Comparison of ENCODE assay signal across 8 cellular contexts in the genomic region with DNA sequence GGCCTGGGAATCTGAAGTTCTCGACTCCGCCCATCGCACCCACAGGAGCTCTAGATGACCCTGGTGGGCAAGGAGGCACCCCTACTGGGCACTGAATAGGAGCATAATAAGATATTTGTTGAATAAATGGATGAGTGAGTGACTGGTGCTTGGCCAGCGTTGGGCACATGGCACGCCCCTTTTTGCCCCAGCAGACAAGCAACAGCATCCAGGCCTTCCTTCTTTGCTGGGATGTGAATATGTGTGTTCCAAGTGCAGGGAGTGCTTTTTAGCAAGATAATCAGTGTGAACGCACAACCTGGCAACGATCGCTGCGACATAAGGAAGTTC. TPM values are rescaled to one million over a fixed set of nuclear protein-coding genes. Genes with fewer than 3 reads are reported as not detected.
DNase-seq lines count a peak whose midpoint lies in the region; ATAC-seq and TF ChIP-seq lines count a peak whose summit lies in the region.

No MANE protein-coding gene starts in this region.

- TF ChIP-seq POLR2A in HCT116 (IDR thresholded peaks at IDR 0.05; ENCODE audit: borderline replicate concordance, extremely low read depth, insufficient read depth, insufficient read length) = no peak

- peak overlapping the region; percentile 88 to 98 for H3K27ac Mint-ChIP-seq in natural killer cell treated with Interleukin-12 subunit alpha and Interleukin-12 subunit beta and Interleukin-15 and Interleukin-18, amount 100 ng/mL, for 72 hours

- H3K9me2 ChIP-seq in HCT116 (ENCODE audit: insufficient read depth) = no peaks in the 10 kb centered on the region

- no TSS peak for BruUV-seq in HCT116 (replicated peaks; lab: Mats Ljungman, UMichigan)

- H3K9me3 ChIP-seq in HCT116 (ENCODE audit: control insufficient read depth in 1 of 2, insufficient read depth in 1 of 2, low read depth in 1 of 2, low read length in 2 of 2) (no peaks in the 10 kb centered on the region), ectodermal cell (ENCODE audit: control insufficient read depth, low read length) (no peaks in the 10 kb centered on the region)

- TF ChIP-seq CTCF in HCT116 (IDR thresholded peaks at IDR 0.05 in 2 of 3, conservative IDR thresholded peaks at IDR 0.05 in 1 of 3; ENCODE audit: borderline replicate concordance in 1 of 3, insufficient read depth in 1 of 3, low read depth in 2 of 3, low read length in 2 of 3) = no peak

- H4K20me1 ChIP-seq in HCT116 (ENCODE audit: insufficient read depth) = peaks cover 6% of the 10 kb centered on the region; the same call in 1 of the 2 replicates

- H3K4me1 ChIP-seq in HCT116 (ENCODE audit: control insufficient read depth in 1 of 2, insufficient read depth in 2 of 2, low read length in 2 of 2) (peaks cover 13 to 19% of the 10 kb centered on the region in 2 experiments), ectodermal cell (ENCODE audit: control insufficient read depth, insufficient read depth, low read length) (peaks cover 9% of the 10 kb centered on the region)

- no peak for TF ChIP-seq RAD21 in HCT116 (IDR thresholded peaks at IDR 0.05; ENCODE audit: low read depth)

- no peak for DNase-seq in HCT116 (ENCODE audit: low read depth, low spot score)
- DNase-seq in NCI-H526 (lab: John Stamatoyannopoulos, UW) = peak; percentile 85 to 94
- no peak for DNase-seq in natural killer cell treated with Interleukin-12 subunit alpha and Interleukin-12 subunit beta and Interleukin-15 and Interleukin-18, amount 100 ng/mL, for 72 hours (ENCODE audit: low spot score)
- no peak for DNase-seq in SIG-M5 (lab: John Stamatoyannopoulos, UW)
- no peak for DNase-seq in NCI-H69 (lab: John Stamatoyannopoulos, UW)
- DNase-seq in ecto neural progenitor cell (ENCODE audit: low spot score) = no peak

- peaks cover 49% of the 10 kb centered on the region for H3K79me2 ChIP-seq in HCT116 (ENCODE audit: insufficient read depth, low read length)

- peak overlapping the region; percentile 53 for H3K9ac ChIP-seq in HCT116 (ENCODE audit: low read length)

- 30 to 40% methylated on average over 9 of the region's 9 CpGs for WGBS in ectodermal cell, 2 experiments

- POLR2A ChIA-PET in HCT116 (lab: Charles Lee) = interaction anchor here (1.6 kb wide), 1 partner anchor 99 kb away, joined by 3 read pairs; no protein-coding TSS in a partner anchor

- H3K36me3 Mint-ChIP-seq in natural killer cell treated with Interleukin-12 subunit alpha and Interleukin-12 subunit beta and Interleukin-15 and Interleukin-18, amount 100 ng/mL, for 72 hours = peaks cover 6% of the 10 kb centered on the region

- no peaks in the 10 kb centered on the region for H3K27me3 Mint-ChIP-seq in natural killer cell treated with Interleukin-12 subunit alpha and Interleukin-12 subunit beta and Interleukin-15 and Interleukin-18, amount 100 ng/mL, for 72 hours

- CTCF ChIA-PET in HCT116 (lab: Charles Lee) = interaction anchor here (0.5 to 2.0 kb wide), 7 partner anchors 9 to 53 kb away, joined by 3 to 9 read pairs (median 3); partner anchors contain the start of gene PTPMT1

- ATAC-seq in GM18498 (IDR thresholded peaks at IDR 0.05; ENCODE audit: unreplicated experiment) (peak; percentile 32), HCT116 (no peak; the same call in 1 of the 2 replicates)
- peak in 1 of 2 donors; percentile 28 for ATAC-seq in natural killer cell treated with Interleukin-12 subunit alpha and Interleukin-12 subunit beta and Interleukin-15 and Interleukin-18, amount 100 ng/mL, for 72 hours

- H2AFZ ChIP-seq in HCT116 (ENCODE audit: low read depth, low read length, poor library complexity, severe bottlenecking) = peak overlapping the region; percentile 97

- H3K9me3 Mint-ChIP-seq in natural killer cell treated with Interleukin-12 subunit alpha and Interleukin-12 subunit beta and Interleukin-15 and Interleukin-18, amount 100 ng/mL, for 72 hours = no peaks in the 10 kb centered on the region

- RAD21 ChIA-PET in HCT116 (lab: Charles Lee; ENCODE audit: low non-redundant PET in 1 of 2, low total read pairs in 2 of 2, uncharacterized antibody in 2 of 2, unreplicated experiment in 2 of 2) = interaction anchor here in 1 of 2 experiments (0.7 kb wide), 1 partner anchor 24 kb away, joined by 3 read pairs; no protein-coding TSS in a partner anchor

- peaks cover 0 to 4% of the 10 kb centered on the region in 2 experiments; a peak in 1 of 4 replicates for H3K36me3 ChIP-seq in HCT116 (ENCODE audit: control insufficient read depth in 1 of 2, insufficient read depth in 2 of 2, low read length in 2 of 2)
- H3K36me3 ChIP-seq in ectodermal cell (ENCODE audit: control insufficient read depth, insufficient read depth, low read length) = no peaks in the 10 kb centered on the region

- H3K4me2 ChIP-seq in HCT116 (ENCODE audit: low read length) = peak overlapping the region; percentile 98

- H3K27ac ChIP-seq in HCT116 (ENCODE audit: low read depth, low read length) (peak overlapping the region; percentile 93), ectodermal cell (ENCODE audit: insufficient read depth, low read depth, low read length, poor library complexity, severe bottlenecking) (peak overlapping the region; percentile 52)

- intact Hi-C loops in HCT116 (cut with micrococcal nuclease) = loop anchor here (1.0 to 10.0 kb wide), 3 partner anchors 89 to 214 kb away; partner anchors contain the start of genes FNBP4, MTCH2 and PSMC3

- peak overlapping the region; percentile 99 for H3K4me3 Mint-ChIP-seq in natural killer cell treated with Interleukin-12 subunit alpha and Interleukin-12 subunit beta and Interleukin-15 and Interleukin-18, amount 100 ng/mL, for 72 hours

- H3K4me1 Mint-ChIP-seq in natural killer cell treated with Interleukin-12 subunit alpha and Interleukin-12 subunit beta and Interleukin-15 and Interleukin-18, amount 100 ng/mL, for 72 hours (ENCODE audit: low read depth in 2 of 2) = peaks cover 27 to 42% of the 10 kb centered on the region in 2 donors

- H3K4me3 ChIP-seq in HCT116 (replicated peaks in 1 of 2; ENCODE audit: low read depth in 1 of 2, low read length in 2 of 2) (peak overlapping the region; percentile 40 to 94), ectodermal cell (ENCODE audit: insufficient read depth, low read depth, low read length) (peak overlapping the region; percentile 88)

- no peaks in the 10 kb centered on the region for H3K27me3 ChIP-seq in HCT116 (ENCODE audit: insufficient read depth, low read length)
- no peaks in the 10 kb centered on the region for H3K27me3 ChIP-seq in ectodermal cell (ENCODE audit: control insufficient read depth, insufficient read depth, low read length, poor library complexity, severe bottlenecking)

TF ChIP-seq in HCT116, 20 proteins besides CTCF, POLR2A, EP300 and RAD21:
- no peak for TF ChIP-seq JUND (IDR thresholded peaks at IDR 0.05)
- TF ChIP-seq, protein P1, sequence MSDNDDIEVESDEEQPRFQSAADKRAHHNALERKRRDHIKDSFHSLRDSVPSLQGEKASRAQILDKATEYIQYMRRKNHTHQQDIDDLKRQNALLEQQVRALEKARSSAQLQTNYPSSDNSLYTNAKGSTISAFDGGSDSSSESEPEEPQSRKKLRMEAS (IDR thresholded peaks at IDR 0.05) = peak; percentile 16; the same call in 1 of the 2 replicates

RNA-seq across cellular contexts. Expression of gene CELF1, which starts 0.5 kb away (rescaled TPM):
- 133 TPM for total RNA-seq in HCT116 (2021; ENCODE audit: unreplicated experiment)
- 42.0 and 44.7 TPM in 2 replicates for polyA plus RNA-seq in HCT116 (2012)
- polyA plus RNA-seq in ectodermal cell (2013, experiment 1 of 4) = 157 TPM
- 153 TPM for polyA plus RNA-seq in ectodermal cell (2013, experiment 2 of 4)
- polyA plus RNA-seq in ectodermal cell (2013, experiment 3 of 4) = 83.6 TPM
- polyA plus RNA-seq in ectodermal cell (2013, experiment 4 of 4) = 89.6 TPM
- total RNA-seq in natural killer cell treated with Interleukin-12 subunit alpha and Interleukin-12 subunit beta and Interleukin-15 and Interleukin-18, amount 100 ng/mL, for 72 hours = 100 to 1,000 TPM; 165 to 230 TPM

RNA-seq across cellular contexts. Expression of gene PTPMT1, which starts 12.0 kb away (rescaled TPM):
- total RNA-seq in HCT116 (2021; ENCODE audit: unreplicated experiment) = 71.6 TPM
- 91.8 and 95.0 TPM in 2 replicates for polyA plus RNA-seq in HCT116 (2012)
- polyA plus RNA-seq in ectodermal cell (2013, experiment 1 of 4) = 32.1 TPM
- polyA plus RNA-seq in ectodermal cell (2013, experiment 2 of 4) = 45.0 TPM
- 43.9 TPM for polyA plus RNA-seq in ectodermal cell (2013, experiment 3 of 4)
- 46.8 TPM for polyA plus RNA-seq in ectodermal cell (2013, experiment 4 of 4)
- 10 to 100 TPM; 33.1 to 57.4 TPM for total RNA-seq in natural killer cell treated with Interleukin-12 subunit alpha and Interleukin-12 subunit beta and Interleukin-15 and Interleukin-18, amount 100 ng/mL, for 72 hours

RNA-seq across cellular contexts. Expression of gene KBTBD4, which starts 25.4 kb away (rescaled TPM):
- 13.2 TPM for total RNA-seq in HCT116 (2021; ENCODE audit: unreplicated experiment)
- 15.0 and 16.0 TPM in 2 replicates for polyA plus RNA-seq in HCT116 (2012)
- 21.8 TPM for polyA plus RNA-seq in ectodermal cell (2013, experiment 1 of 4)
- 23.2 TPM for polyA plus RNA-seq in ectodermal cell (2013, experiment 2 of 4)
- 16.4 TPM for polyA plus RNA-seq in ectodermal cell (2013, experiment 3 of 4)
- polyA plus RNA-seq in ectodermal cell (2013, experiment 4 of 4) = 19.8 TPM
- total RNA-seq in natural killer cell treated with Interleukin-12 subunit alpha and Interleukin-12 subunit beta and Interleukin-15 and Interleukin-18, amount 100 ng/mL, for 72 hours = 10 to 100 TPM; 13.2 to 19.7 TPM

RNA-seq across cellular contexts. Expression of gene NDUFS3, which starts 25.5 kb away (rescaled TPM):
- 134 TPM for total RNA-seq in HCT116 (2021; ENCODE audit: unreplicated experiment)
- 96.8 and 125 TPM in 2 replicates for polyA plus RNA-seq in HCT116 (2012)
- 112 TPM for polyA plus RNA-seq in ectodermal cell (2013, experiment 1 of 4)
- 113 TPM for polyA plus RNA-seq in ectodermal cell (2013, experiment 2 of 4)
- 106 TPM for polyA plus RNA-seq in ectodermal cell (2013, experiment 3 of 4)
- polyA plus RNA-seq in ectodermal cell (2013, experiment 4 of 4) = 128 TPM
- 100 to 1,000 TPM; 101 to 145 TPM for total RNA-seq in natural killer cell treated with Interleukin-12 subunit alpha and Interleukin-12 subunit beta and Interleukin-15 and Interleukin-18, amount 100 ng/mL, for 72 hours

RNA-seq across cellular contexts. Expression of gene FAM180B, which starts 33.1 kb away (rescaled TPM):
- total RNA-seq in HCT116 (2021; ENCODE audit: unreplicated experiment) = not detected
- polyA plus RNA-seq in HCT116 (2012) = not detected in 2 replicates
- not detected for polyA plus RNA-seq in ectodermal cell (2013, experiment 1 of 4)
- not detected for polyA plus RNA-seq in ectodermal cell (2013, experiment 2 of 4)
- not detected for polyA plus RNA-seq in ectodermal cell (2013, experiment 3 of 4)
- polyA plus RNA-seq in ectodermal cell (2013, experiment 4 of 4) = not detected
- total RNA-seq in natural killer cell treated with Interleukin-12 subunit alpha and Interleukin-12 subunit beta and Interleukin-15 and Interleukin-18, amount 100 ng/mL, for 72 hours = under 1 TPM; 0.31 to 0.62 TPM

Comparison
In these comparisons a context has a peak if more than half of its experiments do, and no peak if none do; other contexts are left out.
1. DNase-seq: peak in NCI-H526 (2 of 2); none in HCT116 (single experiment), natural killer cell treated with Interleukin-12 subunit alpha and Interleukin-12 subunit beta and Interleukin-15 and Interleukin-18, amount 100 ng/mL, for 72 hours (single experiment), SIG-M5 (single experiment), NCI-H69 (single experiment) and ecto neural progenitor cell (single experiment).